Comparison of ENCODE assay signal across 15 cellular contexts in genomic region chr16:54106078-54106477, GRCh38.
"Had no signal": no experiment of that assay in that cellular context is flagged by ENCODE, and none has a peak within 500 bp of the region (broad histone marks: within the 10 kb centered on the region; RNA-seq: fewer than 3 reads in every experiment).

No MANE protein-coding gene starts in this region.

- H3K4me1 Mint-ChIP-seq: activated naive CD8-positive, alpha-beta T cell treated with anti-CD3 and anti-CD28 coated beads for 36 hours had no signal

- H3K9me3 Mint-ChIP-seq: activated naive CD8-positive, alpha-beta T cell treated with anti-CD3 and anti-CD28 coated beads for 36 hours; activated T-helper 1 cell treated with anti-CD3 and anti-CD28 coated beads, Interleukin-12 subunit alpha, Interleukin-12 subunit beta, Interleukin-2, Interleukin-4 antibody, amounts not matched to agents 30 ng/mL and 10 ng/mL and 1 ng/mL, durations not matched to agents 14 hours and 24 hours and 36 hours had no signal

- H3K27ac Mint-ChIP-seq: activated naive CD8-positive, alpha-beta T cell treated with anti-CD3 and anti-CD28 coated beads for 36 hours; activated T-helper 1 cell treated with anti-CD3 and anti-CD28 coated beads, Interleukin-12 subunit alpha, Interleukin-12 subunit beta, Interleukin-2, Interleukin-4 antibody, amounts not matched to agents 30 ng/mL and 10 ng/mL and 1 ng/mL, durations not matched to agents 14 hours and 24 hours and 36 hours had no signal

- H3K4me3 Mint-ChIP-seq: activated naive CD8-positive, alpha-beta T cell treated with anti-CD3 and anti-CD28 coated beads for 36 hours; activated T-helper 1 cell treated with anti-CD3 and anti-CD28 coated beads, Interleukin-12 subunit alpha, Interleukin-12 subunit beta, Interleukin-2, Interleukin-4 antibody, amounts not matched to agents 30 ng/mL and 10 ng/mL and 1 ng/mL, durations not matched to agents 14 hours and 24 hours and 36 hours had no signal

- H3K4me1 ChIP-seq: body of pancreas, colonic mucosa, stomach, testis, upper lobe of right lung had no signal

- H3K27ac ChIP-seq: body of pancreas, colonic mucosa, stomach, testis, upper lobe of right lung had no signal

- H3K27me3 Mint-ChIP-seq: activated naive CD8-positive, alpha-beta T cell treated with anti-CD3 and anti-CD28 coated beads for 36 hours had no signal

- H3K27me3 ChIP-seq: body of pancreas, colonic mucosa, ovary, stomach, testis, upper lobe of right lung had no signal

- ATAC-seq: body of pancreas, esophagus mucosa, upper lobe of right lung had no signal

- DNase-seq: activated CD4-positive, CD25-positive, alpha-beta regulatory T cell treated with anti-CD3 and anti-CD28 coated beads, Interleukin-2, amount 50 U/mL, for 72 hours; activated naive CD8-positive, alpha-beta T cell treated with anti-CD3 and anti-CD28 coated beads for 36 hours; amygdala; body of pancreas; caudate nucleus; colonic mucosa; hippocampal formation; midbrain; ovary; stimulated activated CD4-positive, alpha-beta T cell treated with anti-CD3 and anti-CD28 coated beads, Interleukin-1b, Interleukin-23, amount 100 ng/mL, for 48 hours; stomach; testis; upper lobe of right lung had no signal
